1 cellular context compared by ENCODE assay signal in the genomic region with DNA sequence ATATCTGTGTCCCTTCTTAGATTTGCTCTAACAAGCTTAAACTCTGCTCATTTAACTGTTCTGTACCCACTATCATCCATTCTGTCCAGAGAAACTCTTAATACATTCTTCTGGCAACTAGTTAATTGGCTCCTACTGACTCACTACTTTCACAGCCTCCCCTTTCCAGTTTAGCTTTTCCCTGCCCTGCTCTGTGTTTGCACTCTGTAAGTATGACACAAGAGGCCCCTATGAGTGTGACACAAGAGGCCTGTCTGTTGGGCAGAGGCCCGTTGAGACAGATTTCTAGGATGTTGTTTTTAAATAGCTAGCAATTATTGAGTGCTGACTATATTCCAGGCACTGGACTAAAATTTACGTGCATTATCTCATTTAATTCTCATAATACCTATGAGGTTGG.
TF ChIP-seq lines count a peak whose summit lies in the region.

No MANE protein-coding gene starts in this region.

TF ChIP-seq in IMR-90, 13 proteins besides CTCF, POLR2A, EP300 and RAD21 (continued from another document):
- TF ChIP-seq, protein P1, sequence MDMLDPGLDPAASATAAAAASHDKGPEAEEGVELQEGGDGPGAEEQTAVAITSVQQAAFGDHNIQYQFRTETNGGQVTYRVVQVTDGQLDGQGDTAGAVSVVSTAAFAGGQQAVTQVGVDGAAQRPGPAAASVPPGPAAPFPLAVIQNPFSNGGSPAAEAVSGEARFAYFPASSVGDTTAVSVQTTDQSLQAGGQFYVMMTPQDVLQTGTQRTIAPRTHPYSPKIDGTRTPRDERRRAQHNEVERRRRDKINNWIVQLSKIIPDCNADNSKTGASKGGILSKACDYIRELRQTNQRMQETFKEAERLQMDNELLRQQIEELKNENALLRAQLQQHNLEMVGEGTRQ (IDR thresholded peaks at IDR 0.05; ENCODE audit: low read depth, low read length) = no peak
